ENCODE assay signal across 1 cellular context in the genomic region with DNA sequence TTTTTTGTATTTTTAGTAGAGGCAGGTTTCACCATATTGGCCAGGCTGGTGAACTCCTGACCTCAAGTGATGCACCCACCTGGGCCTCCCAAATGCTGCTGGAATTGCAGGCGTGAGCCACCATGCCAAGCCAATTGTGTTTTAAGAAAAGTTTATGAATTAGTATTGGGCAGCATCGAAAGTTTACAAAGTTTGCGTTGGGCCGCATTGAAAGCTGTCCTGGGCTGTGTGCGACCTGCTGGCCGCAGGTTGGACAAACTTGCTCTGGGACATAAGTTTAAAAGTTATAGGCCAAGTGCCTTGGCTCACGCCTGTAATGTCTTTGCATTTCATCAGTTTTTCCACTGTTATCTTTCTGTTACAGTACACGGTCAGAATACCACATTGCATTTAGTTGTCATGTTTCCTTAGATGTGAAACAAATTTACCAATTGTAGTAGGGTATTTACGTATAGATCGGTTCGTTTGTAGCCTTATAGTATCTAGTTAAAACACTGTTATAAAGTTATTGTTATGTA.
TF ChIP-seq lines count a peak whose summit lies in the region.

No MANE protein-coding gene starts in this region.

TF ChIP-seq in K562, 482 proteins besides CTCF, POLR2A, EP300 and RAD21 (continued from another document and continues in another):
- TF ChIP-seq, protein P1, sequence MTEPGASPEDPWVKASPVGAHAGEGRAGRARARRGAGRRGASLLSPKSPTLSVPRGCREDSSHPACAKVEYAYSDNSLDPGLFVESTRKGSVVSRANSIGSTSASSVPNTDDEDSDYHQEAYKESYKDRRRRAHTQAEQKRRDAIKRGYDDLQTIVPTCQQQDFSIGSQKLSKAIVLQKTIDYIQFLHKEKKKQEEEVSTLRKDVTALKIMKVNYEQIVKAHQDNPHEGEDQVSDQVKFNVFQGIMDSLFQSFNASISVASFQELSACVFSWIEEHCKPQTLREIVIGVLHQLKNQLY (CRISPR knock-in tag; conservative IDR thresholded peaks at IDR 0.05) = no peak
- no peak for TF ChIP-seq RBBP5 (IDR thresholded peaks at IDR 0.05; ENCODE audit: borderline replicate concordance, insufficient read depth, low read length, poor library complexity, severe bottlenecking)
- TF ChIP-seq, protein P2, sequence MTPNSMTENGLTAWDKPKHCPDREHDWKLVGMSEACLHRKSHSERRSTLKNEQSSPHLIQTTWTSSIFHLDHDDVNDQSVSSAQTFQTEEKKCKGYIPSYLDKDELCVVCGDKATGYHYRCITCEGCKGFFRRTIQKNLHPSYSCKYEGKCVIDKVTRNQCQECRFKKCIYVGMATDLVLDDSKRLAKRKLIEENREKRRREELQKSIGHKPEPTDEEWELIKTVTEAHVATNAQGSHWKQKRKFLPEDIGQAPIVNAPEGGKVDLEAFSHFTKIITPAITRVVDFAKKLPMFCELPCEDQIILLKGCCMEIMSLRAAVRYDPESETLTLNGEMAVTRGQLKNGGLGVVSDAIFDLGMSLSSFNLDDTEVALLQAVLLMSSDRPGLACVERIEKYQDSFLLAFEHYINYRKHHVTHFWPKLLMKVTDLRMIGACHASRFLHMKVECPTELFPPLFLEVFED (CRISPR knock-in tag; conservative IDR thresholded peaks at IDR 0.05) = no peak
- no peak for TF ChIP-seq KDM1A (IDR thresholded peaks at IDR 0.05)
- no peak for TF ChIP-seq ZNF316 (IDR thresholded peaks at IDR 0.05)
- no peak for TF ChIP-seq NFIC (IDR thresholded peaks at IDR 0.05)
- TF ChIP-seq SLC30A9 (CRISPR knock-in tag; IDR thresholded peaks at IDR 0.05) = no peak
- TF ChIP-seq TAF15 (IDR thresholded peaks at IDR 0.05; ENCODE audit: low read depth, low read length) = no peak
- TF ChIP-seq IRF2 (CRISPR knock-in tag; IDR thresholded peaks at IDR 0.05) = no peak
- TF ChIP-seq, protein P3, sequence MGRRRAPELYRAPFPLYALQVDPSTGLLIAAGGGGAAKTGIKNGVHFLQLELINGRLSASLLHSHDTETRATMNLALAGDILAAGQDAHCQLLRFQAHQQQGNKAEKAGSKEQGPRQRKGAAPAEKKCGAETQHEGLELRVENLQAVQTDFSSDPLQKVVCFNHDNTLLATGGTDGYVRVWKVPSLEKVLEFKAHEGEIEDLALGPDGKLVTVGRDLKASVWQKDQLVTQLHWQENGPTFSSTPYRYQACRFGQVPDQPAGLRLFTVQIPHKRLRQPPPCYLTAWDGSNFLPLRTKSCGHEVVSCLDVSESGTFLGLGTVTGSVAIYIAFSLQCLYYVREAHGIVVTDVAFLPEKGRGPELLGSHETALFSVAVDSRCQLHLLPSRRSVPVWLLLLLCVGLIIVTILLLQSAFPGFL (CRISPR knock-in tag; IDR thresholded peaks at IDR 0.05) = no peak
- TF ChIP-seq ZNF445 (CRISPR knock-in tag; IDR thresholded peaks at IDR 0.05; ENCODE audit: low read depth) = no peak
- peak; percentile 90 for TF ChIP-seq CXXC5 (CRISPR knock-in tag; IDR thresholded peaks at IDR 0.05)
- no peak for TF ChIP-seq MCM5 (IDR thresholded peaks at IDR 0.05; ENCODE audit: low read depth)
- TF ChIP-seq NR2C1 (IDR thresholded peaks at IDR 0.05) = peak; percentile 59; the same call in 1 of the 2 replicates
- TF ChIP-seq NR2C1 (tag; IDR thresholded peaks at IDR 0.05) = peak; percentile 89
- TF ChIP-seq SAP30 (IDR thresholded peaks at IDR 0.05; ENCODE audit: borderline replicate concordance, insufficient read depth, low read depth, low read length, poor library complexity, severe bottlenecking) = no peak
- TF ChIP-seq TSC22D4 (tag; IDR thresholded peaks at IDR 0.05) = no peak
- TF ChIP-seq, protein P4, sequence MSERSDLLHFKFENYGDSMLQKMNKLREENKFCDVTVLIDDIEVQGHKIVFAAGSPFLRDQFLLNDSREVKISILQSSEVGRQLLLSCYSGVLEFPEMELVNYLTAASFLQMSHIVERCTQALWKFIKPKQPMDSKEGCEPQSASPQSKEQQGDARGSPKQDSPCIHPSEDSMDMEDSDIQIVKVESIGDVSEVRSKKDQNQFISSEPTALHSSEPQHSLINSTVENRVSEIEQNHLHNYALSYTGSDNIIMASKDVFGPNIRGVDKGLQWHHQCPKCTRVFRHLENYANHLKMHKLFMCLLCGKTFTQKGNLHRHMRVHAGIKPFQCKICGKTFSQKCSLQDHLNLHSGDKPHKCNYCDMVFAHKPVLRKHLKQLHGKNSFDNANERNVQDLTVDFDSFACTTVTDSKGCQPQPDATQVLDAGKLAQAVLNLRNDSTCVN (CRISPR knock-in tag; IDR thresholded peaks at IDR 0.05) = no peak
- no peak for TF ChIP-seq RBM25 (IDR thresholded peaks at IDR 0.05; ENCODE audit: low read depth, low read length, severe bottlenecking)
- no peak for TF ChIP-seq TBL1XR1 (IDR thresholded peaks at IDR 0.05; ENCODE audit: low read length in 2 of 2)
- no peak for TF ChIP-seq CCAR2 (IDR thresholded peaks at IDR 0.05; ENCODE audit: low read depth, low read length)
- no peak for TF ChIP-seq RFX1 (IDR thresholded peaks at IDR 0.05)
- no peak for TF ChIP-seq ZKSCAN8 (CRISPR knock-in tag; IDR thresholded peaks at IDR 0.05)
- TF ChIP-seq, protein P5, sequence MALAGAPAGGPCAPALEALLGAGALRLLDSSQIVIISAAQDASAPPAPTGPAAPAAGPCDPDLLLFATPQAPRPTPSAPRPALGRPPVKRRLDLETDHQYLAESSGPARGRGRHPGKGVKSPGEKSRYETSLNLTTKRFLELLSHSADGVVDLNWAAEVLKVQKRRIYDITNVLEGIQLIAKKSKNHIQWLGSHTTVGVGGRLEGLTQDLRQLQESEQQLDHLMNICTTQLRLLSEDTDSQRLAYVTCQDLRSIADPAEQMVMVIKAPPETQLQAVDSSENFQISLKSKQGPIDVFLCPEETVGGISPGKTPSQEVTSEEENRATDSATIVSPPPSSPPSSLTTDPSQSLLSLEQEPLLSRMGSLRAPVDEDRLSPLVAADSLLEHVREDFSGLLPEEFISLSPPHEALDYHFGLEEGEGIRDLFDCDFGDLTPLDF (CRISPR knock-in tag; IDR thresholded peaks at IDR 0.05) = no peak
- TF ChIP-seq, protein P6, sequence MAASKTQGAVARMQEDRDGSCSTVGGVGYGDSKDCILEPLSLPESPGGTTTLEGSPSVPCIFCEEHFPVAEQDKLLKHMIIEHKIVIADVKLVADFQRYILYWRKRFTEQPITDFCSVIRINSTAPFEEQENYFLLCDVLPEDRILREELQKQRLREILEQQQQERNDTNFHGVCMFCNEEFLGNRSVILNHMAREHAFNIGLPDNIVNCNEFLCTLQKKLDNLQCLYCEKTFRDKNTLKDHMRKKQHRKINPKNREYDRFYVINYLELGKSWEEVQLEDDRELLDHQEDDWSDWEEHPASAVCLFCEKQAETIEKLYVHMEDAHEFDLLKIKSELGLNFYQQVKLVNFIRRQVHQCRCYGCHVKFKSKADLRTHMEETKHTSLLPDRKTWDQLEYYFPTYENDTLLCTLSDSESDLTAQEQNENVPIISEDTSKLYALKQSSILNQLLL (CRISPR knock-in tag; IDR thresholded peaks at IDR 0.05; ENCODE audit: borderline replicate concordance) = no peak
- TF ChIP-seq EP400 (IDR thresholded peaks at IDR 0.05) = peak; percentile 70
- TF ChIP-seq, protein P7, sequence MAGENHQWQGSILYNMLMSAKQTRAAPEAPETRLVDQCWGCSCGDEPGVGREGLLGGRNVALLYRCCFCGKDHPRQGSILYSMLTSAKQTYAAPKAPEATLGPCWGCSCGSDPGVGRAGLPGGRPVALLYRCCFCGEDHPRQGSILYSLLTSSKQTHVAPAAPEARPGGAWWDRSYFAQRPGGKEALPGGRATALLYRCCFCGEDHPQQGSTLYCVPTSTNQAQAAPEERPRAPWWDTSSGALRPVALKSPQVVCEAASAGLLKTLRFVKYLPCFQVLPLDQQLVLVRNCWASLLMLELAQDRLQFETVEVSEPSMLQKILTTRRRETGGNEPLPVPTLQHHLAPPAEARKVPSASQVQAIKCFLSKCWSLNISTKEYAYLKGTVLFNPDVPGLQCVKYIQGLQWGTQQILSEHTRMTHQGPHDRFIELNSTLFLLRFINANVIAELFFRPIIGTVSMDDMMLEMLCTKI (IDR thresholded peaks at IDR 0.05; ENCODE audit: partially characterized antibody) = no peak
- no peak for TF ChIP-seq EZH2 (IDR thresholded peaks at IDR 0.05; ENCODE audit: borderline replicate concordance, low read depth, low read length)
- TF ChIP-seq E2F3 (CRISPR knock-in tag; IDR thresholded peaks at IDR 0.05) = peak; percentile 62; the same call in 1 of the 2 replicates
- TF ChIP-seq SMARCE1 (IDR thresholded peaks at IDR 0.05) = peak; percentile 67
- TF ChIP-seq SRSF9 (IDR thresholded peaks at IDR 0.05; ENCODE audit: borderline replicate concordance, low read depth, low read length) = no peak
- peak; percentile 47; the same call in 1 of the 2 replicates for TF ChIP-seq FOSL1 (tag; conservative IDR thresholded peaks at IDR 0.05)
- no peak for TF ChIP-seq PPARD (CRISPR knock-in tag; IDR thresholded peaks at IDR 0.05)
- TF ChIP-seq, protein P8, sequence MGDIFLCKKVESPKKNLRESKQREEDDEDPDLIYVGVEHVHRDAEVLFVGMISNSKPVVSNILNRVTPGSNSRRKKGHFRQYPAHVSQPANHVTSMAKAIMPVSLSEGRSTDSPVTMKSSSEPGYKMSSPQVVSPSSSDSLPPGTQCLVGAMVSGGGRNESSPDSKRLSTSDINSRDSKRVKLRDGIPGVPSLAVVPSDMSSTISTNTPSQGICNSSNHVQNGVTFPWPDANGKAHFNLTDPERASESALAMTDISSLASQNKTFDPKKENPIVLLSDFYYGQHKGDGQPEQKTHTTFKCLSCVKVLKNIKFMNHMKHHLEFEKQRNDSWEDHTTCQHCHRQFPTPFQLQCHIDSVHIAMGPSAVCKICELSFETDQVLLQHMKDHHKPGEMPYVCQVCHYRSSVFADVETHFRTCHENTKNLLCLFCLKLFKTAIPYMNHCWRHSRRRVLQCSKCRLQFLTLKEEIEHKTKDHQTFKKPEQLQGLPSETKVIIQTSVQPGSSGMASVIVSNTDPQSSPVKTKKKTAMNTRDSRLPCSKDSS (IDR thresholded peaks at IDR 0.05; ENCODE audit: low read depth, partially characterized antibody) = no peak
- TF ChIP-seq HMGN3 (IDR thresholded peaks at IDR 0.05; ENCODE audit: borderline replicate concordance, extremely low read depth, insufficient read length, low read depth, low read length) = no peak
- TF ChIP-seq, protein P9, sequence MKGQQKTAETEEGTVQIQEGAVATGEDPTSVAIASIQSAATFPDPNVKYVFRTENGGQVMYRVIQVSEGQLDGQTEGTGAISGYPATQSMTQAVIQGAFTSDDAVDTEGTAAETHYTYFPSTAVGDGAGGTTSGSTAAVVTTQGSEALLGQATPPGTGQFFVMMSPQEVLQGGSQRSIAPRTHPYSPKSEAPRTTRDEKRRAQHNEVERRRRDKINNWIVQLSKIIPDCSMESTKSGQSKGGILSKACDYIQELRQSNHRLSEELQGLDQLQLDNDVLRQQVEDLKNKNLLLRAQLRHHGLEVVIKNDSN (CRISPR knock-in tag; IDR thresholded peaks at IDR 0.05) = no peak
- TF ChIP-seq, protein P10, sequence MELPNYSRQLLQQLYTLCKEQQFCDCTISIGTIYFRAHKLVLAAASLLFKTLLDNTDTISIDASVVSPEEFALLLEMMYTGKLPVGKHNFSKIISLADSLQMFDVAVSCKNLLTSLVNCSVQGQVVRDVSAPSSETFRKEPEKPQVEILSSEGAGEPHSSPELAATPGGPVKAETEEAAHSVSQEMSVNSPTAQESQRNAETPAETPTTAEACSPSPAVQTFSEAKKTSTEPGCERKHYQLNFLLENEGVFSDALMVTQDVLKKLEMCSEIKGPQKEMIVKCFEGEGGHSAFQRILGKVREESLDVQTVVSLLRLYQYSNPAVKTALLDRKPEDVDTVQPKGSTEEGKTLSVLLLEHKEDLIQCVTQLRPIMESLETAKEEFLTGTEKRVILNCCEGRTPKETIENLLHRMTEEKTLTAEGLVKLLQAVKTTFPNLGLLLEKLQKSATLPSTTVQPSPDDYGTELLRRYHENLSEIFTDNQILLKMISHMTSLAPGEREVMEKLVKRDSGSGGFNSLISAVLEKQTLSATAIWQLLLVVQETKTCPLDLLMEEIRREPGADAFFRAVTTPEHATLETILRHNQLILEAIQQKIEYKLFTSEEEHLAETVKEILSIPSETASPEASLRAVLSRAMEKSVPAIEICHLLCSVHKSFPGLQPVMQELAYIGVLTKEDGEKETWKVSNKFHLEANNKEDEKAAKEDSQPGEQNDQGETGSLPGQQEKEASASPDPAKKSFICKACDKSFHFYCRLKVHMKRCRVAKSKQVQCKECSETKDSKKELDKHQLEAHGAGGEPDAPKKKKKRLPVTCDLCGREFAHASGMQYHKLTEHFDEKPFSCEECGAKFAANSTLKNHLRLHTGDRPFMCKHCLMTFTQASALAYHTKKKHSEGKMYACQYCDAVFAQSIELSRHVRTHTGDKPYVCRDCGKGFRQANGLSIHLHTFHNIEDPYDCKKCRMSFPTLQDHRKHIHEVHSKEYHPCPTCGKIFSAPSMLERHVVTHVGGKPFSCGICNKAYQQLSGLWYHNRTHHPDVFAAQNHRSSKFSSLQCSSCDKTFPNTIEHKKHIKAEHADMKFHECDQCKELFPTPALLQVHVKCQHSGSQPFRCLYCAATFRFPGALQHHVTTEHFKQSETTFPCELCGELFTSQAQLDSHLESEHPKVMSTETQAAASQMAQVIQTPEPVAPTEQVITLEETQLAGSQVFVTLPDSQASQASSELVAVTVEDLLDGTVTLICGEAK (IDR thresholded peaks at IDR 0.05) = no peak
- TF ChIP-seq, protein P10 (CRISPR knock-in tag; IDR thresholded peaks at IDR 0.05) = no peak
- TF ChIP-seq KHSRP (IDR thresholded peaks at IDR 0.05) = no peak
- TF ChIP-seq FIP1L1 (IDR thresholded peaks at IDR 0.05; ENCODE audit: low read depth, low read length, poor library complexity, severe bottlenecking) = no peak
